Comparison of ENCODE assay signal across 9 cellular contexts in the genomic region with DNA sequence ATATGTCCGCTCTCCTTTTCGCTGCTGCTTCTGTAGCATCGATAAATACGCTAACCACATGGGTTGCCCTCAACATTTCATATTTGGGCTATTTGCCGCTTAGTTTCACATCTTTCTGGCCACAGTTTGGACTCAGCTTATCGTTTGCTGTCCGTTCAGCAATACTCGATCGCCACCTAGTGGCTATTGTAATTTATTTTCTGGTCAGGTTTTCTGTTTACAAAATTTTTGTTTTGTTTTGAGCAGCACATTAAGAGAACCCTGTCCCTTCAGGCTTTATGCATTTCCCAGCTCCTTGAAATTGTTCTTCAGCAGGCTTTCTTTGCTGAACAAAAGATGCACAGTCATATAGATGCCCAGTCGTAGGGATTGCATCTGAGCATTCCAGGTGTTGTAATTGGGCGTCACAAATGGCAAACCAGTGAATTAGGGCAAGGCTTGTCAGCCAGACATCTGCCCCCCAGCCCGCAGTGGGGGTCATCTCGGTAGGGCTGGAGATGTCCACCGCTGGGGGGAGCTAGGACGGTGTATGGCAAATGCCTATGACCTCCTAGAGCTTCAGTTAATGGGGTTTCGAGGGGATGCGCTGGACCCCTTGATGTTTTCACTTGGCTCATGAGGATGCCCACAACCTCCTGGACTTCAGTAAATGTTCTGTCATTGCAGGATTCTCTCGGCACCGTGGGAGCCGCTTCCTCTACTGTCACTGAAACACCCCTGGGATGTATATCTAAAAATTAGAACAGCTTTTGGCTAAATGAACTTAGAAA. TPM values are rescaled to one million over a fixed set of nuclear protein-coding genes. Genes with fewer than 3 reads are reported as not detected.
A peak's percentile ranks its signal among the peaks of the same experiment; 100 is the strongest.
DNase-seq lines count a peak whose midpoint lies in the region; FAIRE-seq and TF ChIP-seq lines count a peak whose summit lies in the region.
"Not testable (repeated sequence)": the region's sequence is repeated elsewhere in the genome, so short reads cannot be mapped to it uniquely, and the experiment has no call there.
"Had no signal": no experiment of that assay in that cellular context is flagged by ENCODE, and none has a peak within 500 bp of the region (broad histone marks: within the 10 kb centered on the region; RNA-seq: fewer than 3 reads in every experiment).

No MANE protein-coding gene starts in this region.

- H3K4me2 ChIP-seq in DOHH2 (ENCODE audit: low read length): not testable (repeated sequence)

- not testable (repeated sequence) for H3K36me3 ChIP-seq in DOHH2 (ENCODE audit: control insufficient read depth, low read length); HEK293 (ENCODE audit: control insufficient read depth in 2 of 2, insufficient read depth in 1 of 2, low read length in 2 of 2)

- H3K79me2 ChIP-seq in DOHH2 (ENCODE audit: control insufficient read depth, low read length): not testable (repeated sequence)

- not testable (repeated sequence) for H3K27ac Mint-ChIP-seq in activated naive CD4-positive, alpha-beta T cell treated with anti-CD3 and anti-CD28 coated beads for 36 hours
- H3K27ac Mint-ChIP-seq in osteocyte (ENCODE audit: unreplicated experiment): peak overlapping the region; percentile 41

- TF ChIP-seq CTCF in DOHH2 (IDR thresholded peaks at IDR 0.05; ENCODE audit: low read depth, low read length, poor library complexity, severe bottlenecking) (peak; percentile 49), HEK293 (tag by site-specific recombination; IDR thresholded peaks at IDR 0.05) (peak; percentile 21; the same call in 1 of the 2 replicates), dorsolateral prefrontal cortex (IDR thresholded peaks at IDR 0.05 in 54 of 56, conservative IDR thresholded peaks at IDR 0.05 in 2 of 56; ENCODE audit: low read depth in 1 of 56, partially characterized antibody in 56 of 56) (peak; percentile 50 to 83 (median 68)), osteocyte (IDR thresholded peaks at IDR 0.05) (peak; percentile 68)

- not testable (repeated sequence) for H3K27ac ChIP-seq in DOHH2 (ENCODE audit: low read depth, low read length); HEK293 (ENCODE audit: extremely low read depth, low read depth, low read length)
- peak overlapping the region in 21 of 59 donors; percentile 14 to 88 (median 53) for H3K27ac ChIP-seq in dorsolateral prefrontal cortex

- H3K9me3 Mint-ChIP-seq in activated naive CD4-positive, alpha-beta T cell treated with anti-CD3 and anti-CD28 coated beads for 36 hours; osteocyte (ENCODE audit: unreplicated experiment): not testable (repeated sequence)

- H3K4me3 ChIP-seq in DOHH2 (ENCODE audit: low read length); HEK293 (ENCODE audit: low read depth, low read length): not testable (repeated sequence)
- H3K4me3 ChIP-seq in dorsolateral prefrontal cortex: peak overlapping the region in 34 of 59 donors; percentile 4 to 80 (median 30)

- not testable (repeated sequence) for H3K27me3 ChIP-seq in DOHH2 (ENCODE audit: control insufficient read depth, low read length); dorsolateral prefrontal cortex

- DNase-seq in RKO (ENCODE audit: low spot score): peak; percentile 52
- DNase-seq in activated naive CD4-positive, alpha-beta T cell treated with anti-CD3 and anti-CD28 coated beads for 36 hours; osteocyte (ENCODE audit: extremely low spot score, unreplicated experiment): not testable (repeated sequence)
- DNase-seq in dorsolateral prefrontal cortex: peak in 1 of 10 donors; percentile 36
- peak; percentile 46 for DNase-seq in iris pigment epithelial cell (ENCODE audit: low read depth)
- DNase-seq in urothelium cell line (ENCODE audit: low spot score): peak; percentile 17

- not testable (repeated sequence) for H3K27me3 Mint-ChIP-seq in activated naive CD4-positive, alpha-beta T cell treated with anti-CD3 and anti-CD28 coated beads for 36 hours (ENCODE audit: low read depth); osteocyte (ENCODE audit: unreplicated experiment)

- intact Hi-C loops in activated naive CD4-positive, alpha-beta T cell treated with anti-CD3 and anti-CD28 coated beads for 36 hours (cut with micrococcal nuclease): loop anchor here (1.0 to 5.0 kb wide), 4 partner anchors 39 to 451 kb away; no protein-coding TSS in a partner anchor
- intact Hi-C loops in dorsolateral prefrontal cortex (cut with DNase I): loop anchor here (10.0 kb wide), 2 partner anchors 58 to 208 kb away; no protein-coding TSS in a partner anchor

- not testable (repeated sequence) for H3K4me1 Mint-ChIP-seq in activated naive CD4-positive, alpha-beta T cell treated with anti-CD3 and anti-CD28 coated beads for 36 hours (ENCODE audit: low read depth)
- H3K4me1 Mint-ChIP-seq in osteocyte (ENCODE audit: unreplicated experiment): peaks cover 16% of the 10 kb centered on the region

- not testable (repeated sequence) for H3K9me3 ChIP-seq in DOHH2 (ENCODE audit: control insufficient read depth, insufficient read depth, low read length); HEK293 (ENCODE audit: control insufficient read depth, insufficient read depth, low read depth, low read length)

- H3K4me1 ChIP-seq in DOHH2 (ENCODE audit: control insufficient read depth, low read length); HEK293 (ENCODE audit: control insufficient read depth, insufficient read depth, low read length): not testable (repeated sequence)

- POLR2A ChIA-PET in HEK293 (lab: Yijun Ruan, JAX): not testable (repeated sequence)

- H3K36me3 Mint-ChIP-seq in activated naive CD4-positive, alpha-beta T cell treated with anti-CD3 and anti-CD28 coated beads for 36 hours (ENCODE audit: low read depth); osteocyte (ENCODE audit: unreplicated experiment): not testable (repeated sequence)

- not testable (repeated sequence) for H4K20me1 ChIP-seq in DOHH2 (ENCODE audit: control insufficient read depth, insufficient read depth, low read depth, low read length)

- not testable (repeated sequence) for FAIRE-seq in urothelium cell line (lab: Jason Lieb, UNC)

- peak overlapping the region; percentile 16 for H3K4me3 Mint-ChIP-seq in activated naive CD4-positive, alpha-beta T cell treated with anti-CD3 and anti-CD28 coated beads for 36 hours
- peak overlapping the region; percentile 35 for H3K4me3 Mint-ChIP-seq in osteocyte (ENCODE audit: unreplicated experiment)

- not testable (repeated sequence) for H3K9me2 ChIP-seq in DOHH2 (replicated peaks; ENCODE audit: control insufficient read depth, low read length)

- CTCF ChIA-PET in HEK293 (lab: Yijun Ruan, JAX); activated naive CD4-positive, alpha-beta T cell treated with anti-CD3 and anti-CD28 coated beads for 36 hours (lab: Charles Lee): not testable (repeated sequence)

- not testable (repeated sequence) for H3F3A ChIP-seq in DOHH2 (ENCODE audit: control insufficient read depth, insufficient read depth)

TF ChIP-seq in HEK293, 187 proteins besides CTCF, POLR2A, EP300 and RAD21:
- peak; percentile 67 for TF ChIP-seq ZNF654 (tag by site-specific recombination; IDR thresholded peaks at IDR 0.05; ENCODE audit: low read depth)

RNA-seq across cellular contexts. Expression of gene FRG2C, which starts 20.9 kb away (rescaled TPM):
- not detected for total RNA-seq in activated naive CD4-positive, alpha-beta T cell treated with anti-CD3 and anti-CD28 coated beads for 36 hours
- total RNA-seq in dorsolateral prefrontal cortex (not detected), osteocyte (not detected in 2 replicates)
- total RNA-seq: right atrium auricular region had no signal
